ENCODE assay signal across 8 cellular contexts in the genomic region with DNA sequence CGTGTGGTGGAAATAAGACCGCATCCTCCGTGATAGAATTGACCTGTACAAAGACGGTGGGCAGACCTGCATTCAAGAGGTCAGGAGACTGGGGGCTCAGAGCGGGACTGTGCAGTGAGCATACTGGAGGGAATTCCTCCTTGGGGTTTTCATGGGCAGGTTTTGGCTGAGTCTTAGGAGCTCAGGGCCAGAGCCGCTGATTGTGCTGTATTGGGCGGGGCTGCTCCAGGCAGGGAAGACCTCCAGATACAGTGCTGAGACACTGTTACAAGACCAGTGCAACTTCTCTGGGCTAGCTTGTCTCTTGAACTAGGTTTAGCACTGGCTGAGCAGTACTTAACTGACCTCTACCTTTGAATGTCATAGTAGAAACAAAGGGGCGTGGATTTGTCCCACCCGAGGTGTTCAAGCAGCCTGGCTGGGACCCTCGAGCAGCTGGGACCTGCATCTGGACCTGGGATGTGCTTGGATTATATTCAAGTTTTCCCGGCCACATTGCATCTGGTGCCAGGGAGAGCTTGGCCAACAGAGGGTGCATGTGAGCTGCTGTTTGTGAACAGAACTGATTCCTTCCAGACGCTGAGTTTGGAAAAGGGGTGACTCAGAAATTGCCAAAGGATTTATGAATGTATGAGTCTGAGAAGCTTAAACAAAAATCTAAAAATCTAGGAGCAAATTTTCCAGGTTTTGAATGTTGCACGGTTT. TPM values are rescaled to one million over a fixed set of nuclear protein-coding genes. Genes with fewer than 3 reads are reported as not detected.
DNase-seq lines count a peak whose midpoint lies in the region; ATAC-seq and TF ChIP-seq lines count a peak whose summit lies in the region.

No MANE protein-coding gene starts in this region.

- H3K27me3 ChIP-seq in adrenal gland, result no peaks in the 10 kb centered on the region

- peak; percentile 4 for DNase-seq in COLO668 (lab: John Stamatoyannopoulos, UW; ENCODE audit: unreplicated experiment)
- peak; percentile 77 for DNase-seq in HS-5 (ENCODE audit: low read depth)
- DNase-seq in adrenal gland, result peak; percentile 69 to 90 (median 80)
- DNase-seq in left ventricle myocardium superior, result peak; percentile 71
- DNase-seq in retinal pigment epithelial cell (ENCODE audit: low read depth), result peak; percentile 24
- no peak for DNase-seq in mesenteric fat pad (ENCODE audit: low spot score)

- no peak overlapping the region for H3K4me3 ChIP-seq in adrenal gland
- no peak overlapping the region for H3K4me3 ChIP-seq in retinal pigment epithelial cell (ENCODE audit: low read length)

- WGBS in adrenal gland, 4 donors, result 49 to 55% (median 52%) methylated on average over 9 to 13 of the region's 13 CpGs

- TF ChIP-seq POLR2A in adrenal gland (IDR thresholded peaks at IDR 0.05), result no peak

- H3K36me3 ChIP-seq in adrenal gland (replicated peaks in 1 of 2), result peaks cover 0 to 96% of the 10 kb centered on the region in 2 donors

- intact Hi-C loops in adrenal gland (cut with DNase I) (loop anchor here in 1 of 2 donors (10.0 kb wide), 1 partner anchor 367 kb away; no protein-coding TSS in a partner anchor), left ventricle myocardium superior (cut with micrococcal nuclease) (no loop called here)

- peak; percentile 78 for ATAC-seq in left ventricle myocardium superior
- no peak for ATAC-seq in HG02938 (IDR thresholded peaks at IDR 0.05; ENCODE audit: unreplicated experiment)
- ATAC-seq in HG02798 (IDR thresholded peaks at IDR 0.05; ENCODE audit: poor library complexity, unreplicated experiment), result no peak

- H3K27ac ChIP-seq in adrenal gland, result no peak overlapping the region

- peaks cover 0 to 4% of the 10 kb centered on the region in 2 donors for H3K4me1 ChIP-seq in adrenal gland (replicated peaks in 1 of 2)

- H3K9me3 ChIP-seq in adrenal gland (replicated peaks in 1 of 3), result no peaks in the 10 kb centered on the region

- peak; percentile 51 to 82 (median 70) for TF ChIP-seq CTCF in adrenal gland (IDR thresholded peaks at IDR 0.05)
- TF ChIP-seq CTCF in retinal pigment epithelial cell (conservative IDR thresholded peaks at IDR 0.05; ENCODE audit: low read depth, low read length), result peak; percentile 95

RNA-seq across cellular contexts. Expression of a gene that starts 33.4 kb away (rescaled TPM):
- 1 to 10 TPM in 3 of 8 donors, under 1 TPM in 3, not detected in 2; 0.26 to 2.1 (median 1.2) TPM for total RNA-seq in adrenal gland
- 1 to 10 TPM; 1.6 to 7.1 (median 2.1) TPM for polyA plus RNA-seq in adrenal gland
- 0.17 TPM for total RNA-seq in left ventricle myocardium superior
- 3.4 TPM for total RNA-seq in mesenteric fat pad
